Comparison of ENCODE assay signal across 28 cellular contexts in the genomic region with DNA sequence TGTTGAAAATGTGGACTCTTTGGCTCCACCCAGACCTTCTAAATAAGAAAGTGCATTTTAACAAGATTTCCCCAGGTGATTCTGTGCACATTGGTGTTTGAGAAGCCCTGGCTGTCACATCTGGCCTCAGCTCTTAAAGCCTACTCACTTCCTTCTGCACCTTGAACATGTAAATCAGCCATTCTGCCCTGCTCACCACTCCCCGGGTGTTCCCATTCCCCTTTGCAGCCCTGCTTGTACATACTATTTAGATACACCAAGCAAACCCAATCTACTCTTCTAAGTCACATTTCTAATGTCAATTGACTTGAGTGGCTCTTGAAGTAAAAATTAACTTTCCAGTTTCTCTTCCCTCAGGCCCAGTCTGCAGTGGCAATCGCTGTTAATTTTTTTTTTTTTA. TPM values are rescaled to one million over a fixed set of nuclear protein-coding genes. Genes with fewer than 3 reads are reported as not detected.
"Had no signal": no experiment of that assay in that cellular context is flagged by ENCODE, and none has a peak within 500 bp of the region (broad histone marks: within the 10 kb centered on the region; RNA-seq: fewer than 3 reads in every experiment).

No MANE protein-coding gene starts in this region.

- H3K36me3 ChIP-seq: esophagus muscularis mucosa, gastroesophageal sphincter, heart left ventricle, pancreas, tibial artery, uterus had no signal

- H3K4me3 ChIP-seq: coronary artery, esophagus muscularis mucosa, gastroesophageal sphincter, heart left ventricle, hepatocyte, pancreas, smooth muscle cell, testis, tibial artery, uterus had no signal

- H3K4me2 ChIP-seq: hepatocyte, smooth muscle cell had no signal

- H3K27ac ChIP-seq: coronary artery, esophagus muscularis mucosa, foreskin keratinocyte, gastroesophageal sphincter, heart left ventricle, hepatocyte, pancreas, testis, tibial artery, uterus had no signal

- H3K4me1 ChIP-seq: esophagus muscularis mucosa, foreskin keratinocyte, gastroesophageal sphincter, heart left ventricle, testis, tibial artery, uterus had no signal

- H3K9me3 ChIP-seq: esophagus muscularis mucosa, gastroesophageal sphincter, heart left ventricle, pancreas, testis, tibial artery, uterus had no signal

- H3K79me2 ChIP-seq: hepatocyte had no signal

- H2AFZ ChIP-seq: hepatocyte had no signal

- ATAC-seq: foreskin keratinocyte; gastroesophageal sphincter; heart left ventricle; left lobe of liver; natural killer cell; pancreas; sciatic nerve; stimulated activated memory B cell treated with anti-CD40 and anti-IgM and Interleukin-4, amounts not matched to agents 10 μg/mL and 1 μg/mL and 100 μg/mL, for 72 hours; stimulated activated naive CD8-positive, alpha-beta T cell treated with anti-CD3 and anti-CD28 coated beads, Interleukin-15, Interleukin-2, amounts not matched to agents 100 U/mL and 50 U/mL, for 24 hours had no signal

- H3K27me3 ChIP-seq: foreskin keratinocyte, gastroesophageal sphincter, heart left ventricle, hepatocyte, pancreas, testis, tibial artery, uterus had no signal

- DNase-seq: dermis blood vessel endothelial cell; effector memory CD4-positive, alpha-beta T cell; foreskin keratinocyte; heart left ventricle; kidney; natural killer cell; occipital lobe; pancreas; stimulated activated CD4-positive, alpha-beta T cell treated with anti-CD3 and anti-CD28 coated beads, Interleukin-4, amount 100 ng/mL, for 4 hours; stimulated activated naive CD8-positive, alpha-beta T cell treated with anti-CD3 and anti-CD28 coated beads, Interleukin-15, Interleukin-2, amounts not matched to agents 100 U/mL and 50 U/mL, for 24 hours; substantia nigra; testis; tibial artery; uterus had no signal

RNA-seq across cellular contexts. Expression of a gene that starts 13.1 kb away (rescaled TPM):
- total RNA-seq: dermis blood vessel endothelial cell, endothelial cell of umbilical vein, epithelial cell of proximal tubule, foreskin keratinocyte, kidney, mesenteric fat pad, myocyte, natural killer cell, posterior vena cava, pulmonary artery endothelial cell, sciatic nerve, smooth muscle cell had no signal
